ENCODE assay signal across 9 cellular contexts in the genomic region with DNA sequence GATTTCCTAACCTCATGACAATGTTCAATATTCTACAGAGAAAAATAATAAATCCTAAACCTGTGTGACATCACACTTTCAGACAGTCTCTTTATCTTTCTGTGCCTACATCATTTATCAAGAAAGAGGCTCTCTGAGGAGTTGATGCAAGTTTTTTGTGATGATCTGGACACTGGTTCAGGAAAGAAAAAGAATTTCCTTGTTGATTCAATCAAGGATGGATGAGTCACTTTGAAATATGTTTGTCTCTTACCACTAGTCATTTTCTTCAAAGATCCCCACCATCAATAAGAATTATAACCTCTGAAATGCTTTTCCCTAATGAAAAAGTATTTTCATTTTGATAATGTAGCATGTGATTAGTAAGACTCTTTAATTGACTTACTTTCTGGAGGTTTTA.
"Had no signal": no experiment of that assay in that cellular context is flagged by ENCODE, and none has a peak within 500 bp of the region (broad histone marks: within the 10 kb centered on the region; RNA-seq: fewer than 3 reads in every experiment).

No MANE protein-coding gene starts in this region.

- FAIRE-seq: HTR-8/SVneo, K562 had no signal

- DNase-seq: GM23248, GOT3, H7, HFFc6, IMR-90, KG1 had no signal

- H3K27ac ChIP-seq: GM23248 had no signal

- ATAC-seq: HCT116, K562 had no signal

- H3K4me3 Mint-ChIP-seq: HFFc6 had no signal

- H3K27ac Mint-ChIP-seq: HFFc6 had no signal
